Comparison of ENCODE assay signal across 4 cellular contexts in genomic region chr2:174209325-174209724, GRCh38.
"Had no signal": no experiment of that assay in that cellular context is flagged by ENCODE, and none has a peak within 500 bp of the region (broad histone marks: within the 10 kb centered on the region; RNA-seq: fewer than 3 reads in every experiment).

No MANE protein-coding gene starts in this region.

- DNase-seq: GM23248, GOT3, H7, IMR-90 had no signal
